ENCODE assay signal across 9 cellular contexts in genomic region chr1:24289937-24290595, GRCh38. TPM values are rescaled to one million over a fixed set of nuclear protein-coding genes. Genes with fewer than 3 reads are reported as not detected.
A peak's percentile ranks its signal among the peaks of the same experiment; 100 is the strongest.
DNase-seq lines count a peak whose midpoint lies in the region; ATAC-seq and TF ChIP-seq lines count a peak whose summit lies in the region.
"Had no signal": no experiment of that assay in that cellular context is flagged by ENCODE, and none has a peak within 500 bp of the region (broad histone marks: within the 10 kb centered on the region; RNA-seq: fewer than 3 reads in every experiment).

No MANE protein-coding gene starts in this region.

- DNase-seq in NCI-H1417 (lab: John Stamatoyannopoulos, UW) = peak in 2 of 3 experiments; percentile 33 to 94
- no peak for DNase-seq in NCI-H1417 treated with DMSO at 0.1 percent for 48 hours (lab: John Stamatoyannopoulos, UW)
- DNase-seq in adrenal gland = peak; percentile 75 to 94 (median 91)
- peak; percentile 75 for DNase-seq in inferior parietal cortex (ENCODE audit: extremely low spot score)
- DNase-seq in transverse colon = peak; percentile 83
- no peak for DNase-seq in ecto neural progenitor cell (ENCODE audit: low spot score)

- H3K27ac ChIP-seq in adrenal gland = peak overlapping the region in 2 of 5 donors; percentile 10 to 51
- peak overlapping the region in 3 of 4 donors; percentile 8 to 39 (median 39) for H3K27ac ChIP-seq in transverse colon
- H3K27ac ChIP-seq: 22Rv1 had no signal

- H3K27me3 ChIP-seq in adrenal gland (no peaks in the 10 kb centered on the region), transverse colon (no peaks in the 10 kb centered on the region)

- no peak for TF ChIP-seq EP300 in transverse colon (IDR thresholded peaks at IDR 0.05; ENCODE audit: low read depth)

- H3K36me3 ChIP-seq in adrenal gland (replicated peaks in 1 of 2) (no peaks in the 10 kb centered on the region), transverse colon (no peaks in the 10 kb centered on the region)

- 46 to 60% (median 48%) methylated on average over 11 to 15 of the region's 15 CpGs for WGBS in adrenal gland, 4 donors
- 35 to 42% methylated on average over 3 to 15 of the region's 15 CpGs for WGBS in transverse colon (ENCODE audit: low coverage in 1 of 2), 2 donors

- no peak for TF ChIP-seq POLR2A in adrenal gland (IDR thresholded peaks at IDR 0.05)
- no peak for TF ChIP-seq POLR2A in transverse colon (IDR thresholded peaks at IDR 0.05)

- H3K4me3 ChIP-seq in adrenal gland (no peak overlapping the region), transverse colon (no peak overlapping the region)

- H3K9me3 ChIP-seq in adrenal gland (replicated peaks in 1 of 3) (no peaks in the 10 kb centered on the region), transverse colon (no peaks in the 10 kb centered on the region)

- ATAC-seq in HG02870 (IDR thresholded peaks at IDR 0.05; ENCODE audit: unreplicated experiment) (no peak), GM18873 (IDR thresholded peaks at IDR 0.05; ENCODE audit: low FRiP score, unreplicated experiment) (no peak)

- in situ Hi-C loops in transverse colon (cut with MboI; ENCODE audit: low pct_ligation_motif_present in 1 of 4, low pct_unique_long_range_greater_than_20kb in 1 of 4, low sequenced_read_pairs in 3 of 4) = no loop called here

- H3K4me1 ChIP-seq in adrenal gland (replicated peaks in 1 of 2) = peaks cover 0 to 7% of the 10 kb centered on the region in 2 donors
- H3K4me1 ChIP-seq in transverse colon = peaks cover 0 to 25% (median 8%) of the 10 kb centered on the region in 4 donors

- intact Hi-C loops in adrenal gland (cut with DNase I) = loop anchor here in 1 of 2 donors (5.0 kb wide), 1 partner anchor 218 kb away; no protein-coding TSS in a partner anchor
- intact Hi-C loops in transverse colon (cut with DNase I; ENCODE audit: low total_unique reads) = loop anchor here (10.0 kb wide), 1 partner anchor 475 kb away; no protein-coding TSS in a partner anchor

- TF ChIP-seq CTCF in adrenal gland (IDR thresholded peaks at IDR 0.05) (no peak), transverse colon (IDR thresholded peaks at IDR 0.05) (no peak)

RNA-seq across cellular contexts. Expression of gene GRHL3, which starts 29.1 kb away (rescaled TPM):
- total RNA-seq in adrenal gland (under 1 TPM in 1 of 8 donors, not detected in 7; 0.20 TPM), transverse colon (not detected)
- polyA plus RNA-seq in adrenal gland = under 1 TPM in 2 of 3 donors, not detected in 1; 0.10 to 0.15 TPM

Comparison
In these comparisons a context has a peak if more than half of its experiments do, and no peak if none do; other contexts are left out.
1. DNase-seq: peak in NCI-H1417 (2 of 3), adrenal gland (7 of 7), inferior parietal cortex (single experiment) and transverse colon (single experiment); none in NCI-H1417 treated with DMSO at 0.1 percent for 48 hours (single experiment) and ecto neural progenitor cell (single experiment).